18 cellular contexts compared by ENCODE assay signal in the genomic region with DNA sequence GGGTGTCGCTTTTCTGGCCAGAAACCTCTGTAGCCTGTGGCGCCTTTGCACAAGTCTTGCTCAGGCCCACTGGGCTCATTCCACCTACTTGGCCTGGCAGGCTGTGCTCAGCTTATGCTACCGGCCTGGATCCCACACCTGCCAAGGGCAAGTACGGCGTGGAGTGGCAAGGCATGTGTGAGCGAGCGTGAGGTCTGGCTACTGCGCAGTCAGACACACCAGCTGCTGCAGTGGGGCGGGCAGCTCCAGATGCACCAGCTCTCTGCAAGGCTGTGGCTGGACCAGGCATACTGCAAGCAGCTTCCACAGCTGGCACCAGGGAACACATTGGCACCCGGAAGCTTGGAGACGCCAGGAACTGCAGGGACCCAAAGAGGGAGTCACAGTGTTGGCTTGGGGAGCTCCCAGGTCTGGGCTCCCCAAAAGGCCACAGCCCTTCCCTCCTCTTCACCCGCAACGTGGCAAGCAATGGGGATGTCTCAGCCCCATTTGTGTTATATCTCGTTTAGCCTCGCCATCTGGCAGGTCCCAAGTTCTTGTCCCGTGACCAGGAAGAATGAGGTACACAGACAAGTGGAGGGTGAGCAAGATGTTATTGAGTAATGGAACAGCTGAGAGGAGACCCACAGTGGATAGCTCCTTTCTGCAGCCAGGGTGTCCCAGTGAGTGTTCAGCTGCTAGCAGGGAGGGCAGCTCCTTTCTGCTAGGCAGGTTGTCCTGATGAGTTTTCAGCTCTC. TPM values are rescaled to one million over a fixed set of nuclear protein-coding genes. Genes with fewer than 3 reads are reported as not detected.
A peak's percentile ranks its signal among the peaks of the same experiment; 100 is the strongest.
DNase-seq lines count a peak whose midpoint lies in the region; ATAC-seq and FAIRE-seq lines count a peak whose summit lies in the region.
"Had no signal": no experiment of that assay in that cellular context is flagged by ENCODE, and none has a peak within 500 bp of the region (broad histone marks: within the 10 kb centered on the region; RNA-seq: fewer than 3 reads in every experiment).

No MANE protein-coding gene starts in this region.

- H3K27me3 Mint-ChIP-seq in activated naive CD4-positive, alpha-beta T cell treated with anti-CD3 and anti-CD28 coated beads for 36 hours (ENCODE audit: low read depth): no peaks in the 10 kb centered on the region
- H3K27me3 Mint-ChIP-seq in IgD-negative memory B cell: no peaks in the 10 kb centered on the region
- no peaks in the 10 kb centered on the region for H3K27me3 Mint-ChIP-seq in activated naive CD8-positive, alpha-beta T cell treated with anti-CD3 and anti-CD28 coated beads, Interleukin-2, amount 50 U/mL, for 24 hours
- no peaks in the 10 kb centered on the region for H3K27me3 Mint-ChIP-seq in stimulated activated naive CD8-positive, alpha-beta T cell treated with anti-CD3 and anti-CD28 coated beads, Interleukin-15, amount 100 ng/mL, for 72 hours
- H3K27me3 Mint-ChIP-seq: effector memory CD8-positive, alpha-beta T cell had no signal

- no peaks in the 10 kb centered on the region for H3K9me3 Mint-ChIP-seq in activated naive CD4-positive, alpha-beta T cell treated with anti-CD3 and anti-CD28 coated beads for 36 hours
- no peaks in the 10 kb centered on the region for H3K9me3 Mint-ChIP-seq in IgD-negative memory B cell
- no peaks in the 10 kb centered on the region for H3K9me3 Mint-ChIP-seq in activated naive CD8-positive, alpha-beta T cell treated with anti-CD3 and anti-CD28 coated beads, Interleukin-2, amount 50 U/mL, for 24 hours
- no peaks in the 10 kb centered on the region for H3K9me3 Mint-ChIP-seq in stimulated activated naive CD8-positive, alpha-beta T cell treated with anti-CD3 and anti-CD28 coated beads, Interleukin-15, amount 100 ng/mL, for 72 hours
- H3K9me3 Mint-ChIP-seq: effector memory CD8-positive, alpha-beta T cell had no signal

- H3K27ac Mint-ChIP-seq in activated naive CD4-positive, alpha-beta T cell treated with anti-CD3 and anti-CD28 coated beads for 36 hours: peak overlapping the region; percentile 59
- H3K27ac Mint-ChIP-seq in IgD-negative memory B cell: peak overlapping the region in 2 of 3 donors; percentile 65 to 80
- H3K27ac Mint-ChIP-seq in activated naive CD8-positive, alpha-beta T cell treated with anti-CD3 and anti-CD28 coated beads, Interleukin-2, amount 50 U/mL, for 24 hours: peak overlapping the region; percentile 71
- peak overlapping the region; percentile 12 to 25 for H3K27ac Mint-ChIP-seq in stimulated activated naive CD8-positive, alpha-beta T cell treated with anti-CD3 and anti-CD28 coated beads, Interleukin-15, amount 100 ng/mL, for 72 hours

- DNase-seq in activated naive CD4-positive, alpha-beta T cell treated with anti-CD3 and anti-CD28 coated beads for 36 hours: no peak
- no peak for DNase-seq in activated naive CD4-positive, alpha-beta T cell (lab: John Stamatoyannopoulos, UW)
- no peak for DNase-seq in activated naive CD8-positive, alpha-beta T cell treated with anti-CD3 and anti-CD28 coated beads, Interleukin-2, amount 50 U/mL, for 24 hours
- no peak for DNase-seq in stimulated activated naive CD8-positive, alpha-beta T cell treated with anti-CD3 and anti-CD28 coated beads, Interleukin-15, amount 100 ng/mL, for 72 hours
- DNase-seq in HUDEP-2 (lab: John Stamatoyannopoulos, UW; ENCODE audit: unreplicated experiment in 76 of 76) (no peak), RCC 7860 (ENCODE audit: low spot score) (no peak), C1 segment of cervical spinal cord (lab: John Stamatoyannopoulos, UW) (no peak)
- DNase-seq: activated CD4-positive, alpha-beta T cell treated with anti-CD3 and anti-CD28 coated beads for 1 hour; activated CD8-positive, alpha-beta memory T cell treated with anti-CD3 and anti-CD28 coated beads, Interleukin-2, amount 50 U/mL, for 48 hours; activated naive CD4-positive, alpha-beta T cell treated with anti-CD3 and anti-CD28 coated beads, Interleukin-2, amount 50 U/mL, for 16 hours; effector memory CD8-positive, alpha-beta T cell; glutamatergic neuron; left lung; midbrain; NCI-H1436; NCI-H774; Peyer's patch had no signal

- H3K4me1 Mint-ChIP-seq in activated naive CD4-positive, alpha-beta T cell treated with anti-CD3 and anti-CD28 coated beads for 36 hours (ENCODE audit: low read depth): peaks cover 36% of the 10 kb centered on the region
- H3K4me1 Mint-ChIP-seq in IgD-negative memory B cell: peaks cover 22 to 26% (median 25%) of the 10 kb centered on the region in 3 donors
- peaks cover 38% of the 10 kb centered on the region for H3K4me1 Mint-ChIP-seq in activated naive CD8-positive, alpha-beta T cell treated with anti-CD3 and anti-CD28 coated beads, Interleukin-2, amount 50 U/mL, for 24 hours
- peaks cover 43% of the 10 kb centered on the region for H3K4me1 Mint-ChIP-seq in stimulated activated naive CD8-positive, alpha-beta T cell treated with anti-CD3 and anti-CD28 coated beads, Interleukin-15, amount 100 ng/mL, for 72 hours

- FAIRE-seq in RCC 7860 (lab: Jason Lieb, UNC): no peak

- H3K36me3 Mint-ChIP-seq in activated naive CD4-positive, alpha-beta T cell treated with anti-CD3 and anti-CD28 coated beads for 36 hours (ENCODE audit: low read depth): peaks cover 21% of the 10 kb centered on the region
- H3K36me3 Mint-ChIP-seq in IgD-negative memory B cell: peaks cover 2% of the 10 kb centered on the region
- peaks cover 8% of the 10 kb centered on the region for H3K36me3 Mint-ChIP-seq in activated naive CD8-positive, alpha-beta T cell treated with anti-CD3 and anti-CD28 coated beads, Interleukin-2, amount 50 U/mL, for 24 hours (ENCODE audit: low read depth)

- H3K4me3 Mint-ChIP-seq in activated naive CD4-positive, alpha-beta T cell treated with anti-CD3 and anti-CD28 coated beads for 36 hours: no peak overlapping the region
- H3K4me3 Mint-ChIP-seq in IgD-negative memory B cell: peak overlapping the region in 2 of 4 donors; percentile 77 to 88
- no peak overlapping the region for H3K4me3 Mint-ChIP-seq in activated naive CD8-positive, alpha-beta T cell treated with anti-CD3 and anti-CD28 coated beads, Interleukin-2, amount 50 U/mL, for 24 hours
- H3K4me3 Mint-ChIP-seq in stimulated activated naive CD8-positive, alpha-beta T cell treated with anti-CD3 and anti-CD28 coated beads, Interleukin-15, amount 100 ng/mL, for 72 hours: no peak overlapping the region

- ATAC-seq in activated naive CD8-positive, alpha-beta T cell treated with anti-CD3 and anti-CD28 coated beads, Interleukin-2, amount 50 U/mL, for 24 hours: no peak
- no peak for ATAC-seq in stimulated activated naive CD8-positive, alpha-beta T cell treated with anti-CD3 and anti-CD28 coated beads, Interleukin-15, amount 100 ng/mL, for 72 hours
- ATAC-seq: effector memory CD8-positive, alpha-beta T cell; left lung had no signal

- CTCF ChIA-PET in activated naive CD4-positive, alpha-beta T cell treated with anti-CD3 and anti-CD28 coated beads for 36 hours (lab: Charles Lee): interaction anchor here (0.6 to 1.6 kb wide), 3 partner anchors 15 to 76 kb away, joined by 3 to 4 read pairs (median 3); no protein-coding TSS in a partner anchor

- intact Hi-C loops in activated naive CD4-positive, alpha-beta T cell treated with anti-CD3 and anti-CD28 coated beads for 36 hours (cut with micrococcal nuclease): loop anchor here (5.0 to 10.0 kb wide), 4 partner anchors 437 to 1132 kb away; a partner anchor contains a TSS

RNA-seq across cellular contexts. Expression of a gene that starts 3.8 kb away (rescaled TPM):
- total RNA-seq in activated naive CD4-positive, alpha-beta T cell treated with anti-CD3 and anti-CD28 coated beads for 36 hours: 10 to 100 TPM; 26.7 to 29.2 TPM
- polyA plus RNA-seq in IgD-negative memory B cell: 39.7 TPM

Comparison
In these comparisons a context has a peak if more than half of its experiments do, and no peak if none do; other contexts are left out.
1. H3K27ac Mint-ChIP-seq: peak in every context shown above with its lines; median percentile 72 in IgD-negative memory B cell; 71 in activated naive CD8-positive, alpha-beta T cell treated with anti-CD3 and anti-CD28 coated beads, Interleukin-2, amount 50 U/mL, for 24 hours; 59 in activated naive CD4-positive, alpha-beta T cell treated with anti-CD3 and anti-CD28 coated beads for 36 hours; 18 in stimulated activated naive CD8-positive, alpha-beta T cell treated with anti-CD3 and anti-CD28 coated beads, Interleukin-15, amount 100 ng/mL, for 72 hours.